ENCODE assay signal across 11 cellular contexts in the genomic region with DNA sequence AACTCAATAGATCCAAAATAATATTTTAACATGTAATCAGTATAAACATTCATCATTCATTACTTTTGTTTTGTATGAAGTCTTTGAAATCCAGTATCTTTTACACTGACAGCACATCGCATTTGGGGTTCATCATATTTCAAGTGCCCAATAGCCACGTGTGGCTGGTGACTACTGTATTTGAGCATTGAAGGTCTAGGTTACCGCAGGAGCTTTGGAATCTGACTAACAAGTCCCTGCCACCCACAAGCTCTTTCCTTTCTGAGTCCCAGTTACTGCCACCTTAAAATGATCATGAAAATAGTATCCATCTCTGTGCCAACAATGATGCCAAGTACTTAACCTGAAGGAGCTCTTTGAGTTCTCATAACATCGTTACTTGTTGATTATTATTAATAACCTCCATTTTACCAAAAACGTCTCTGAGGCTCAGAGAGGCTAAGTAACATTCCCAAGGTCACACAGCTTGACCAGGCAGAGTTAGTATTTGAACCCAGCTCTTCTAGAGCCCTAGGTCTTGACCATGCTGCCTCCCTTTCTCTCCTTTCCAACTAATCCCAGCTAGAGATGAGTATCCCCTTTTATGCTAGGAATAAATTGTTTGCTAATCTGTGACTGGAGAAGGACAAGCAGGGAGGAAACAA. TPM values are rescaled to one million over a fixed set of nuclear protein-coding genes. Genes with fewer than 3 reads are reported as not detected.
A peak's percentile ranks its signal among the peaks of the same experiment; 100 is the strongest.
DNase-seq lines count a peak whose midpoint lies in the region; ATAC-seq, FAIRE-seq and TF ChIP-seq lines count a peak whose summit lies in the region.
"Had no signal": no experiment of that assay in that cellular context is flagged by ENCODE, and none has a peak within 500 bp of the region (broad histone marks: within the 10 kb centered on the region; RNA-seq: fewer than 3 reads in every experiment).

No MANE protein-coding gene starts in this region.

- H3K4me3 ChIP-seq in A549 (no peak overlapping the region), HEK293 (ENCODE audit: low read depth, low read length) (no peak overlapping the region), mammary epithelial cell (replicated peaks in 1 of 3; ENCODE audit: insufficient read depth in 1 of 3, low read depth in 2 of 3, low read length in 3 of 3) (no peak overlapping the region)
- H3K4me3 ChIP-seq: ovary had no signal

- ATAC-seq in A549 (no peak), esophagus mucosa (no peak)

- CTCF ChIA-PET in A549 (lab: Yijun Ruan, JAX) (interaction anchor here (0.9 to 7.0 kb wide), 7 partner anchors 9 to 289 kb away, joined by 3 to 102 read pairs (median 6); partner anchors contain the start of gene ARHGEF37), HEK293 (lab: Yijun Ruan, JAX) (interaction anchor here (1.0 to 7.0 kb wide), 4 partner anchors 13 to 229 kb away, joined by 3 to 50 read pairs (median 6); partner anchors contain the start of gene ARHGEF37), mammary epithelial cell (lab: Charles Lee; ENCODE audit: low non-redundant PET) (interaction anchor here (1.4 kb wide), 1 partner anchor 13 kb away, joined by 9 read pairs; no protein-coding TSS in a partner anchor)

- in situ Hi-C loops in mammary epithelial cell (cut with MboI; ENCODE audit: low sequenced_read_pairs in 2 of 2), result no loop called here

- H3K9ac ChIP-seq in mammary epithelial cell (ENCODE audit: insufficient read depth, low read length), result peak overlapping the region; percentile 26

- FAIRE-seq in A549 (lab: Jason Lieb, UNC), result no peak

- POLR2A ChIA-PET in A549 (lab: Yijun Ruan, JAX), result interaction anchor here (1.0 kb wide), 2 partner anchors 24 to 54 kb away, joined by 4 to 6 read pairs; partner anchors contain the start of genes ARHGEF37 and CSNK1A1
- POLR2A ChIA-PET in HEK293 (lab: Yijun Ruan, JAX), result interaction anchor here (0.5 to 1.2 kb wide), 3 partner anchors 8 to 138 kb away, joined by 3 to 4 read pairs (median 3); partner anchors contain the start of gene CSNK1A1

- DNase-seq in A549 (ENCODE audit: low read depth in 1 of 2, low spot score in 1 of 2), result no peak
- peak; percentile 31 for DNase-seq in mammary epithelial cell
- peak; percentile 73 for DNase-seq in myocyte (ENCODE audit: low read depth)
- DNase-seq in DMS53 (lab: John Stamatoyannopoulos, UW), result no peak
- no peak for DNase-seq in SHP77 (lab: John Stamatoyannopoulos, UW)
- DNase-seq in activated effector memory CD4-positive, alpha-beta T cell treated with anti-CD3 and anti-CD28 coated beads, Interleukin-2, amount 50 U/mL, for 16 hours, result no peak
- DNase-seq: activated CD4-positive, CD25-positive, alpha-beta regulatory T cell; NCI-H2107; ovary had no signal

- peak overlapping the region; percentile 86 for H3K4me2 ChIP-seq in A549
- peak overlapping the region; percentile 35 for H3K4me2 ChIP-seq in mammary epithelial cell (ENCODE audit: insufficient read depth, low read depth, low read length)

- no peak for TF ChIP-seq RAD21 in A549 (conservative IDR thresholded peaks at IDR 0.05 in 1 of 2, IDR thresholded peaks at IDR 0.05 in 1 of 2)

- peaks cover 14% of the 10 kb centered on the region for H3K9me3 ChIP-seq in A549
- H3K9me3 ChIP-seq in HEK293 (ENCODE audit: control insufficient read depth, insufficient read depth, low read depth, low read length), result no peaks in the 10 kb centered on the region
- peaks cover 8% of the 10 kb centered on the region for H3K9me3 ChIP-seq in mammary epithelial cell (replicated peaks; ENCODE audit: insufficient read depth, low read length)
- H3K9me3 ChIP-seq: ovary had no signal

- intact Hi-C loops in mammary epithelial cell (cut with micrococcal nuclease), result no loop called here

- TF ChIP-seq CTCF in A549 (IDR thresholded peaks at IDR 0.05), result no peak
- no peak for TF ChIP-seq CTCF in HEK293 (tag by site-specific recombination; IDR thresholded peaks at IDR 0.05)
- TF ChIP-seq CTCF in mammary epithelial cell (conservative IDR thresholded peaks at IDR 0.05 in 1 of 2, IDR thresholded peaks at IDR 0.05 in 1 of 2; ENCODE audit: extremely low read depth in 1 of 2, insufficient read depth in 1 of 2, low read depth in 1 of 2, low read length in 2 of 2), result no peak

- dilution Hi-C loops in mammary epithelial cell (cut with HindIII; ENCODE audit: low sequenced_read_pairs), result no loop called here

- H3K27ac ChIP-seq in A549, result peak overlapping the region; percentile 83 to 94
- H3K27ac ChIP-seq in HEK293 (ENCODE audit: extremely low read depth, low read depth, low read length), result no peak overlapping the region
- H3K27ac ChIP-seq in mammary epithelial cell (ENCODE audit: insufficient read depth, low read depth, low read length), result peak overlapping the region; percentile 99
- H3K27ac ChIP-seq: ovary had no signal

- WGBS in A549 (ENCODE audit: missing lambda C conversion rate), result 66% methylated on average over 5 of the region's 5 CpGs
- 81% methylated on average over 5 of the region's 5 CpGs for WGBS in mammary epithelial cell (ENCODE audit: low coverage, missing lambda C conversion rate)

- no peak for TF ChIP-seq EP300 in A549 (IDR thresholded peaks at IDR 0.05)

- TSS peak; percentile 93 for BruUV-seq in mammary epithelial cell (replicated peaks; lab: Mats Ljungman, UMichigan)

- H2AFZ ChIP-seq in mammary epithelial cell (ENCODE audit: low read depth, low read length), result no peak overlapping the region

- no peaks in the 10 kb centered on the region for H4K20me1 ChIP-seq in mammary epithelial cell (ENCODE audit: insufficient read depth, low read length)

- H3K36me3 ChIP-seq in HEK293 (ENCODE audit: control insufficient read depth in 2 of 2, insufficient read depth in 1 of 2, low read length in 2 of 2) (peaks cover 3 to 13% of the 10 kb centered on the region in 2 experiments; a peak in 2 of 3 replicates), mammary epithelial cell (ENCODE audit: insufficient read depth, low read length) (peaks cover 6% of the 10 kb centered on the region)

- H3K4me1 ChIP-seq in A549, result peaks cover 54% of the 10 kb centered on the region
- H3K4me1 ChIP-seq in HEK293 (ENCODE audit: control insufficient read depth, insufficient read depth, low read length), result no peaks in the 10 kb centered on the region
- H3K4me1 ChIP-seq in mammary epithelial cell (ENCODE audit: insufficient read depth, low read length), result peaks cover 27% of the 10 kb centered on the region

- TF ChIP-seq POLR2A in A549 (IDR thresholded peaks at IDR 0.05; ENCODE audit: low read length), result no peak

- no peaks in the 10 kb centered on the region for H3K27me3 ChIP-seq in mammary epithelial cell (ENCODE audit: insufficient read depth, low read length)
- H3K27me3 ChIP-seq: ovary had no signal

- H3K79me2 ChIP-seq in mammary epithelial cell (ENCODE audit: insufficient read depth, low read length), result peaks cover 3% of the 10 kb centered on the region

TF ChIP-seq in A549, 52 proteins besides CTCF, POLR2A, EP300 and RAD21:
- TF ChIP-seq KDM1A (IDR thresholded peaks at IDR 0.05; ENCODE audit: low read depth) (0 out of 2 replicates have a peak, but pooled peaks have one; percentile 49), RNF2 (IDR thresholded peaks at IDR 0.05; ENCODE audit: borderline replicate concordance, low read depth) (no peak), EHMT2 (IDR thresholded peaks at IDR 0.05; ENCODE audit: low read depth) (no peak), ZFP36 (IDR thresholded peaks at IDR 0.05; ENCODE audit: borderline replicate concordance, partially characterized antibody) (peak; percentile 79), HDAC2 (IDR thresholded peaks at IDR 0.05) (0 out of 2 replicates have a peak, but pooled peaks have one; percentile 48), RARB (CRISPR knock-in tag; IDR thresholded peaks at IDR 0.05) (peak; percentile 44; the same call in 1 of the 2 replicates), MAZ (IDR thresholded peaks at IDR 0.05; ENCODE audit: borderline replicate concordance, low read depth, low read length) (no peak)

TF ChIP-seq in HEK293, 187 proteins besides CTCF, POLR2A, EP300 and RAD21:
- TF ChIP-seq ZNF239 (tag by site-specific recombination; IDR thresholded peaks at IDR 0.05) (no peak), ZNF768 (tag by site-specific recombination; IDR thresholded peaks at IDR 0.05) (peak; percentile 71; the same call in 1 of the 2 replicates)

RNA-seq across cellular contexts. Expression of gene ARHGEF37, which starts 24.2 kb away (rescaled TPM):
- polyA plus RNA-seq in A549 (2011; rRNA removed) (1.5 and 1.7 TPM in 2 replicates), A549 (2017; fragmentation: RNase III; extraction: RNeasy Plus Mini Kit Qiagen cat#74134 plus additional on column Dnase treatment) (0.98 to 1.2 TPM (median 1.2 TPM) in 3 replicates), mammary epithelial cell (5.1 TPM)
- 0.40 and 0.49 TPM in 2 replicates for polyA plus RNA-seq in A549 (2012; cell fraction: cytosol; rRNA removed)
- 1.1 and 1.2 TPM in 2 replicates for polyA plus RNA-seq in A549 (2012; cell fraction: nucleus; rRNA removed)
- polyA minus RNA-seq in A549 (2011; rRNA and poly(A)+ RNA removed), result 2.7 and 3.3 TPM in 2 replicates
- total RNA-seq in mammary epithelial cell (10 to 100 TPM; 11.0 to 35.2 TPM), myocyte (3.1 and 8.3 TPM in 2 replicates), esophagus mucosa (23.6 TPM)
- polyA minus RNA-seq in mammary epithelial cell, result 7.6 TPM
- polyA plus RNA-seq in myocyte (2012), result 5.7 TPM

RNA-seq across cellular contexts. Expression of gene CSNK1A1, which starts 54.2 kb away (rescaled TPM):
- 180 and 218 TPM in 2 replicates for polyA plus RNA-seq in A549 (2011; rRNA removed)
- 48.2 and 67.7 TPM in 2 replicates for polyA plus RNA-seq in A549 (2012; cell fraction: cytosol; rRNA removed)
- polyA plus RNA-seq in A549 (2012; cell fraction: nucleus; rRNA removed), result 58.1 and 58.3 TPM in 2 replicates
- 122 to 133 TPM (median 123 TPM) in 3 replicates for polyA plus RNA-seq in A549 (2017; fragmentation: RNase III; extraction: RNeasy Plus Mini Kit Qiagen cat#74134 plus additional on column Dnase treatment)
- 229 and 233 TPM in 2 replicates for polyA minus RNA-seq in A549 (2011; rRNA and poly(A)+ RNA removed)
- 100 to 1,000 TPM; 444 to 457 TPM for total RNA-seq in mammary epithelial cell
- 146 TPM for polyA plus RNA-seq in mammary epithelial cell
- polyA minus RNA-seq in mammary epithelial cell, result 325 TPM
- 287 and 364 TPM in 2 replicates for total RNA-seq in myocyte
- polyA plus RNA-seq in myocyte (2012), result 143 TPM
- total RNA-seq in esophagus mucosa, result 404 TPM

Comparison
In these comparisons a context has a peak if more than half of its experiments do, and no peak if none do; other contexts are left out.
1. DNase-seq: peak in mammary epithelial cell (single experiment) and myocyte (single experiment); none in A549 (0 of 2), DMS53 (single experiment), SHP77 (0 of 2) and activated effector memory CD4-positive, alpha-beta T cell treated with anti-CD3 and anti-CD28 coated beads, Interleukin-2, amount 50 U/mL, for 16 hours (single experiment).